In genomic region chr9:127904888-127905728, GRCh38 we compare ENCODE assay signal across 8 cellular contexts. TPM values are rescaled to one million over a fixed set of nuclear protein-coding genes. Genes with fewer than 3 reads are reported as not detected.
DNase-seq lines count a peak whose midpoint lies in the region; ATAC-seq and TF ChIP-seq lines count a peak whose summit lies in the region.

No MANE protein-coding gene starts in this region.

- no TSS peak for BruUV-seq in IMR-90 (replicated peaks; lab: Mats Ljungman, UMichigan)

- H3K4me1 ChIP-seq in IMR-90 (ENCODE audit: control insufficient read depth, insufficient read depth, low read length), result peaks cover 17% of the 10 kb centered on the region

- TF ChIP-seq CTCF in IMR-90 (conservative IDR thresholded peaks at IDR 0.05; ENCODE audit: low read depth, low read length), result no peak

- H3K9ac ChIP-seq in IMR-90 (ENCODE audit: low read depth, low read length), result no peak overlapping the region

- H3K9me1 ChIP-seq in IMR-90 (ENCODE audit: insufficient read depth, low read length), result peaks cover 7% of the 10 kb centered on the region

- H2BK5ac ChIP-seq in IMR-90 (ENCODE audit: low read depth, low read length, poor library complexity, severe bottlenecking), result no peak overlapping the region

- CTCF ChIA-PET in IMR-90 (lab: Yijun Ruan, JAX), result interaction anchor here (1.1 kb wide), 1 partner anchor 35 kb away, joined by 4 read pairs; no protein-coding TSS in a partner anchor
- CTCF ChIA-PET in activated CD8-positive, alpha-beta memory T cell treated with anti-CD3 and anti-CD28 coated beads, Interleukin-2, amount 10 ng/mL, durations not matched to agents 7 days and 5 days (lab: Charles Lee), result interaction anchor here (0.6 to 6.7 kb wide), 15 partner anchors 8 to 170 kb away, joined by 3 to 34 read pairs (median 4); partner anchors contain the start of genes CDK9 and TOR2A

- intact Hi-C loops in IMR-90 (cut with micrococcal nuclease), result no loop called here

- no peak for ATAC-seq in IMR-90 (ENCODE audit: low read depth)
- ATAC-seq in activated CD8-positive, alpha-beta memory T cell treated with anti-CD3 and anti-CD28 coated beads, Interleukin-2, amount 10 ng/mL, durations not matched to agents 7 days and 5 days, result peak; percentile 55
- no peak for ATAC-seq in HG02973 (IDR thresholded peaks at IDR 0.05; ENCODE audit: unreplicated experiment)
- ATAC-seq in HG03378 (IDR thresholded peaks at IDR 0.05; ENCODE audit: unreplicated experiment), result no peak

- H3K14ac ChIP-seq in IMR-90 (replicated peaks; ENCODE audit: low read depth, low read length), result no peak overlapping the region

- peak overlapping the region; percentile 100 for H3K27ac Mint-ChIP-seq in activated CD8-positive, alpha-beta memory T cell treated with anti-CD3 and anti-CD28 coated beads, Interleukin-2, amount 10 ng/mL, durations not matched to agents 7 days and 5 days

- peaks cover 23% of the 10 kb centered on the region for H3K36me3 Mint-ChIP-seq in activated CD8-positive, alpha-beta memory T cell treated with anti-CD3 and anti-CD28 coated beads, Interleukin-2, amount 10 ng/mL, durations not matched to agents 7 days and 5 days

- peak overlapping the region; percentile 30 for H2AK9ac ChIP-seq in IMR-90 (replicated peaks; ENCODE audit: low read depth, low read length, poor library complexity)

- no peaks in the 10 kb centered on the region for H3K27me3 Mint-ChIP-seq in activated CD8-positive, alpha-beta memory T cell treated with anti-CD3 and anti-CD28 coated beads, Interleukin-2, amount 10 ng/mL, durations not matched to agents 7 days and 5 days

- no peak overlapping the region for H3K56ac ChIP-seq in IMR-90 (ENCODE audit: extremely low read depth, insufficient read depth, low read length)

- no peak overlapping the region; the same call in 1 of the 2 replicates for H3K4ac ChIP-seq in IMR-90 (ENCODE audit: low read depth, low read length)

- H3K4me1 Mint-ChIP-seq in activated CD8-positive, alpha-beta memory T cell treated with anti-CD3 and anti-CD28 coated beads, Interleukin-2, amount 10 ng/mL, durations not matched to agents 7 days and 5 days, result peaks cover 54% of the 10 kb centered on the region

- H3K9me3 Mint-ChIP-seq in activated CD8-positive, alpha-beta memory T cell treated with anti-CD3 and anti-CD28 coated beads, Interleukin-2, amount 10 ng/mL, durations not matched to agents 7 days and 5 days (ENCODE audit: low read depth), result no peaks in the 10 kb centered on the region

- H3K4me3 ChIP-seq in IMR-90 (ENCODE audit: insufficient read depth, low read depth, low read length), result no peak overlapping the region

- no peak overlapping the region for H4K5ac ChIP-seq in IMR-90 (ENCODE audit: low read depth, low read length)

- 50% methylated on average over 1 of the region's 7 CpGs; no CpG with 5 or more reads in 1 of the 2 experiments for WGBS in IMR-90 (ENCODE audit: extremely low coverage in 2 of 2, insufficient read length in 1 of 2), 2 experiments

- H3K79me1 ChIP-seq in IMR-90 (ENCODE audit: low read depth in 1 of 2, low read length in 2 of 2), result peaks cover under 1 to 3% of the 10 kb centered on the region in 2 experiments; a peak in 2 of 4 replicates

- peak overlapping the region in 1 of 2 experiments; percentile 35; a peak in 2 of 4 replicates for H4K8ac ChIP-seq in IMR-90 (ENCODE audit: low read depth in 2 of 2, low read length in 2 of 2)

- H3K23ac ChIP-seq in IMR-90 (ENCODE audit: low read depth, low read length), result no peak overlapping the region

- no peak for TF ChIP-seq RAD21 in IMR-90 (IDR thresholded peaks at IDR 0.05; ENCODE audit: low read length)

- H2BK120ac ChIP-seq in IMR-90 (ENCODE audit: low read depth, low read length), result 0 out of 2 replicates have a peak overlapping the region, but pooled peaks have one; percentile 8

- no peaks in the 10 kb centered on the region for H4K20me1 ChIP-seq in IMR-90 (ENCODE audit: insufficient read depth, low read length)

- peak overlapping the region; percentile 83 for H3K4me3 Mint-ChIP-seq in activated CD8-positive, alpha-beta memory T cell treated with anti-CD3 and anti-CD28 coated beads, Interleukin-2, amount 10 ng/mL, durations not matched to agents 7 days and 5 days

- peak overlapping the region; percentile 39 for H2AK5ac ChIP-seq in IMR-90 (ENCODE audit: low read depth, low read length)

- dilution Hi-C loops in IMR-90 (cut with HindIII; ENCODE audit: low sequenced_read_pairs, unreplicated experiment), result no loop called here

- POLR2A ChIA-PET in IMR-90 (lab: Charles Lee; ENCODE audit: unreplicated experiment), result no interaction called here

- H3K4me2 ChIP-seq in IMR-90 (ENCODE audit: low read depth, low read length), result no peak overlapping the region

- no peaks in the 10 kb centered on the region for H3K9me3 ChIP-seq in IMR-90 (ENCODE audit: control insufficient read depth, insufficient read depth, low read length)

- no peak for TF ChIP-seq POLR2A in IMR-90 (IDR thresholded peaks at IDR 0.05; ENCODE audit: low read depth, low read length)

- H2AFZ ChIP-seq in IMR-90 (replicated peaks; ENCODE audit: low read length, poor library complexity), result no peak overlapping the region

- no peak overlapping the region for H3K18ac ChIP-seq in IMR-90 (ENCODE audit: low read depth, low read length)

- DNase-seq in IMR-90 (no peak), germinal center (ENCODE audit: low spot score) (peak; percentile 53), SHP77 (lab: John Stamatoyannopoulos, UW) (no peak)
- DNase-seq in activated CD8-positive, alpha-beta memory T cell treated with anti-CD3 and anti-CD28 coated beads, Interleukin-2, amount 10 ng/mL, durations not matched to agents 7 days and 5 days, result peak; percentile 86
- DNase-seq in stimulated activated CD8-positive, alpha-beta memory T cell treated with anti-CD3 and anti-CD28 coated beads, Interleukin-12 subunit alpha, Interleukin-12 subunit beta, amount 100 ng/mL, for 1 hour (ENCODE audit: low read depth), result peak; percentile 39
- no peak for DNase-seq in NK-92 treated with Interleukin-12 subunit alpha and Interleukin-12 subunit beta, amount 100 ng/mL, for 24 hours (lab: John Stamatoyannopoulos, UW)

- in situ Hi-C loops in IMR-90 (cut with MboI; ENCODE audit: low sequenced_read_pairs), result no loop called here

- H3K27me3 ChIP-seq in IMR-90 (ENCODE audit: control insufficient read depth, insufficient read depth, low read length), result no peaks in the 10 kb centered on the region

- peaks cover 11% of the 10 kb centered on the region for H3K36me3 ChIP-seq in IMR-90 (ENCODE audit: control insufficient read depth, insufficient read depth, low read length)

- no peak overlapping the region for H2BK20ac ChIP-seq in IMR-90 (ENCODE audit: low read depth, low read length)

- H3K27ac ChIP-seq in IMR-90 (ENCODE audit: insufficient read depth, low read length), result no peak overlapping the region

- no peak overlapping the region for H4K91ac ChIP-seq in IMR-90 (ENCODE audit: insufficient read depth, low read depth, low read length)

- no peak overlapping the region for H2BK15ac ChIP-seq in IMR-90 (ENCODE audit: low read depth, low read length)

TF ChIP-seq in IMR-90, 13 proteins besides CTCF, POLR2A, EP300 and RAD21 (continues in another document):
- TF ChIP-seq, protein P1, sequence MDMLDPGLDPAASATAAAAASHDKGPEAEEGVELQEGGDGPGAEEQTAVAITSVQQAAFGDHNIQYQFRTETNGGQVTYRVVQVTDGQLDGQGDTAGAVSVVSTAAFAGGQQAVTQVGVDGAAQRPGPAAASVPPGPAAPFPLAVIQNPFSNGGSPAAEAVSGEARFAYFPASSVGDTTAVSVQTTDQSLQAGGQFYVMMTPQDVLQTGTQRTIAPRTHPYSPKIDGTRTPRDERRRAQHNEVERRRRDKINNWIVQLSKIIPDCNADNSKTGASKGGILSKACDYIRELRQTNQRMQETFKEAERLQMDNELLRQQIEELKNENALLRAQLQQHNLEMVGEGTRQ (IDR thresholded peaks at IDR 0.05; ENCODE audit: low read depth, low read length), result no peak
- TF ChIP-seq RFX5 (IDR thresholded peaks at IDR 0.05; ENCODE audit: low read depth, low read length) (no peak), MAFK (IDR thresholded peaks at IDR 0.05; ENCODE audit: low read depth, low read length) (no peak), RCOR1 (IDR thresholded peaks at IDR 0.05; ENCODE audit: insufficient replicate concordance, low read length) (no peak), FOS (IDR thresholded peaks at IDR 0.05; ENCODE audit: low read depth, low read length) (no peak), BHLHE40 (IDR thresholded peaks at IDR 0.05; ENCODE audit: low read depth, low read length) (no peak)

RNA-seq across cellular contexts. Expression of gene ST6GALNAC6, which starts 5.7 kb away (rescaled TPM):
- total RNA-seq in IMR-90 (2012; rRNA removed), result 35.3 and 35.7 TPM in 2 replicates
- 47.6 and 48.6 TPM in 2 replicates for polyA plus RNA-seq in IMR-90 (2012; rRNA removed)
- polyA plus RNA-seq in IMR-90 (2012; cell fraction: cytosol; rRNA removed), result 41.6 and 60.0 TPM in 2 replicates
- polyA plus RNA-seq in IMR-90 (2012; cell fraction: nucleus; rRNA removed; ENCODE audit: low replicate concordance), result 105 and 190 TPM in 2 replicates
- total RNA-seq in activated CD8-positive, alpha-beta memory T cell treated with anti-CD3 and anti-CD28 coated beads, Interleukin-2, amount 10 ng/mL, durations not matched to agents 7 days and 5 days, result 10 to 100 TPM; 75.7 to 93.5 TPM

RNA-seq across cellular contexts. Expression of gene ST6GALNAC4, which starts 11.7 kb away (rescaled TPM):
- 11.9 and 12.5 TPM in 2 replicates for total RNA-seq in IMR-90 (2012; rRNA removed)
- 32.9 and 42.2 TPM in 2 replicates for polyA plus RNA-seq in IMR-90 (2012; rRNA removed)
- polyA plus RNA-seq in IMR-90 (2012; cell fraction: cytosol; rRNA removed), result 18.6 and 48.3 TPM in 2 replicates
- 25.4 and 59.2 TPM in 2 replicates for polyA plus RNA-seq in IMR-90 (2012; cell fraction: nucleus; rRNA removed; ENCODE audit: low replicate concordance)
- 10 to 100 TPM; 64.7 to 71.4 TPM for total RNA-seq in activated CD8-positive, alpha-beta memory T cell treated with anti-CD3 and anti-CD28 coated beads, Interleukin-2, amount 10 ng/mL, durations not matched to agents 7 days and 5 days

RNA-seq across cellular contexts. Expression of gene PIP5KL1, which starts 25.5 kb away (rescaled TPM):
- 0.28 and 0.36 TPM in 2 replicates for total RNA-seq in IMR-90 (2012; rRNA removed)
- 2.7 and 3.6 TPM in 2 replicates for polyA plus RNA-seq in IMR-90 (2012; rRNA removed)
- 2.5 and 3.4 TPM in 2 replicates for polyA plus RNA-seq in IMR-90 (2012; cell fraction: cytosol; rRNA removed)
- 22.0 and 36.8 TPM in 2 replicates for polyA plus RNA-seq in IMR-90 (2012; cell fraction: nucleus; rRNA removed; ENCODE audit: low replicate concordance)
- total RNA-seq in activated CD8-positive, alpha-beta memory T cell treated with anti-CD3 and anti-CD28 coated beads, Interleukin-2, amount 10 ng/mL, durations not matched to agents 7 days and 5 days, result 1 to 10 TPM; 1.8 to 2.6 TPM

RNA-seq across cellular contexts. Expression of gene AK1, which starts 27.6 kb away (rescaled TPM):
- 44.8 and 51.4 TPM in 2 replicates for total RNA-seq in IMR-90 (2012; rRNA removed)
- 119 and 126 TPM in 2 replicates for polyA plus RNA-seq in IMR-90 (2012; rRNA removed)
- polyA plus RNA-seq in IMR-90 (2012; cell fraction: cytosol; rRNA removed), result 146 and 387 TPM in 2 replicates
- polyA plus RNA-seq in IMR-90 (2012; cell fraction: nucleus; rRNA removed; ENCODE audit: low replicate concordance), result 158 and 207 TPM in 2 replicates
- 10 to 100 TPM; 33.6 to 34.3 TPM for total RNA-seq in activated CD8-positive, alpha-beta memory T cell treated with anti-CD3 and anti-CD28 coated beads, Interleukin-2, amount 10 ng/mL, durations not matched to agents 7 days and 5 days

RNA-seq across cellular contexts. Expression of gene DPM2, which starts 32.5 kb away (rescaled TPM):
- 10.8 TPM in 2 replicates for total RNA-seq in IMR-90 (2012; rRNA removed)
- 60.6 and 60.9 TPM in 2 replicates for polyA plus RNA-seq in IMR-90 (2012; rRNA removed)
- 40.8 and 52.3 TPM in 2 replicates for polyA plus RNA-seq in IMR-90 (2012; cell fraction: cytosol; rRNA removed)
- polyA plus RNA-seq in IMR-90 (2012; cell fraction: nucleus; rRNA removed; ENCODE audit: low replicate concordance), result 40.3 and 50.7 TPM in 2 replicates
- 10 to 100 TPM; 51.4 to 53.5 TPM for total RNA-seq in activated CD8-positive, alpha-beta memory T cell treated with anti-CD3 and anti-CD28 coated beads, Interleukin-2, amount 10 ng/mL, durations not matched to agents 7 days and 5 days

Comparison
In these comparisons a context has a peak if more than half of its experiments do, and no peak if none do; other contexts are left out.
1. DNase-seq: peak in activated CD8-positive, alpha-beta memory T cell treated with anti-CD3 and anti-CD28 coated beads, Interleukin-2, amount 10 ng/mL, durations not matched to agents 7 days and 5 days (single experiment), germinal center (single experiment) and stimulated activated CD8-positive, alpha-beta memory T cell treated with anti-CD3 and anti-CD28 coated beads, Interleukin-12 subunit alpha, Interleukin-12 subunit beta, amount 100 ng/mL, for 1 hour (single experiment); none in IMR-90 (single experiment), SHP77 (0 of 2) and NK-92 treated with Interleukin-12 subunit alpha and Interleukin-12 subunit beta, amount 100 ng/mL, for 24 hours (single experiment).